ENCODE assay signal across 12 cellular contexts in the genomic region with DNA sequence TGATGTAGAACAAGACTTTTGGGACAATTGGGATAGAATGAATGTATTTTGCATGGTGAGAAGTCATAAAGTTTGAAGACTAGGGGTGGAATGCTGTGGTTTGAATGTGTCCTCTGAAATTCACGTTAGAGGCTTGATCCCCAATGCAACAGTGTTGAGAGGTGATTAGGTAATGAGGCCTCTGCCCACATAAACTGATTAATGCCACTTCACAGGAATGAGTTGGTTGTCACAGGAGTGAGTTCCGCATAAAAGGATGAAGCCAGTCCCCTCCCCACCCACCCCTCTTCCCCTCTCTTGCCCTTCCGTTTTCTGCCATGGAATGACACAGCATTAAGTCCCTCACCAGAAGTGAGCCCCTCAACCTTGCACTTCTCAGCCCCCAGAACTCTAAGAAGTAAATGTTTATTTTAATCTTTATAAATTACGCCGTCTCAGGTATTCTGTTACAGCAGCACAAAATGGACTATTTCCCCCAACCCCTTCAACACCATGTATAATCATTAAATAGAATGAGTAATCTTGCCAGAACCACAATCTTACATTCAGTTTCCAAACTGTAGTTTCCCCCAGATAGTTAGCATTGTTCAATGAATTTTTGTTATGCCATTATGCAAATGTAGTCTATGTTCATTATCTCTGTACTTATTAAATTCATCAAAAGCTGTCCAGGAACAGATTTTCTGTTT. TPM values are rescaled to one million over a fixed set of nuclear protein-coding genes. Genes with fewer than 3 reads are reported as not detected.
DNase-seq lines count a peak whose midpoint lies in the region; ATAC-seq lines count a peak whose summit lies in the region.
"Had no signal": no experiment of that assay in that cellular context is flagged by ENCODE, and none has a peak within 500 bp of the region (broad histone marks: within the 10 kb centered on the region; RNA-seq: fewer than 3 reads in every experiment).

No MANE protein-coding gene starts in this region.

- no peaks in the 10 kb centered on the region for H3K9me3 Mint-ChIP-seq in activated CD4-positive, alpha-beta T cell treated with anti-CD3 and anti-CD28 coated beads for 36 hours (ENCODE audit: low read depth)
- H3K9me3 Mint-ChIP-seq in stimulated activated effector memory CD8-positive, alpha-beta T cell treated with anti-CD3 and anti-CD28 coated beads, Interleukin-12 subunit alpha, Interleukin-12 subunit beta, amount 100 ng/mL, for 72 hours = no peaks in the 10 kb centered on the region
- H3K9me3 Mint-ChIP-seq in activated CD4-positive, alpha-beta T cell treated with anti-CD3 and anti-CD28 coated beads, Interleukin-2, amount 10 ng/mL, durations not matched to agents 24 days and 14 days = no peaks in the 10 kb centered on the region
- H3K9me3 Mint-ChIP-seq: naive thymus-derived CD8-positive, alpha-beta T cell had no signal

- CTCF ChIA-PET in activated CD4-positive, alpha-beta T cell treated with anti-CD3 and anti-CD28 coated beads for 36 hours (lab: Charles Lee) = interaction anchor here (1.1 to 1.7 kb wide), 4 partner anchors 57 to 397 kb away, joined by 3 to 10 read pairs (median 4); no protein-coding TSS in a partner anchor

- peak; percentile 59 for ATAC-seq in activated CD4-positive, alpha-beta T cell treated with anti-CD3 and anti-CD28 coated beads for 36 hours
- peak; percentile 61 for ATAC-seq in HG02588 (IDR thresholded peaks at IDR 0.05; ENCODE audit: unreplicated experiment)
- peak; percentile 74 for ATAC-seq in HG03571 (IDR thresholded peaks at IDR 0.05; ENCODE audit: unreplicated experiment)
- ATAC-seq in stimulated activated effector memory CD8-positive, alpha-beta T cell treated with anti-CD3 and anti-CD28 coated beads, Interleukin-12 subunit alpha, Interleukin-12 subunit beta, amount 100 ng/mL, for 72 hours = peak; percentile 46
- ATAC-seq: naive thymus-derived CD8-positive, alpha-beta T cell had no signal

- POLR2A ChIA-PET in activated CD4-positive, alpha-beta T cell treated with anti-CD3 and anti-CD28 coated beads for 36 hours (lab: Charles Lee) = no interaction called here

- H3K4me1 Mint-ChIP-seq in activated CD4-positive, alpha-beta T cell treated with anti-CD3 and anti-CD28 coated beads for 36 hours = peaks cover 26% of the 10 kb centered on the region
- peaks cover 6% of the 10 kb centered on the region for H3K4me1 Mint-ChIP-seq in stimulated activated effector memory CD8-positive, alpha-beta T cell treated with anti-CD3 and anti-CD28 coated beads, Interleukin-12 subunit alpha, Interleukin-12 subunit beta, amount 100 ng/mL, for 72 hours
- H3K4me1 Mint-ChIP-seq in activated CD4-positive, alpha-beta T cell treated with anti-CD3 and anti-CD28 coated beads, Interleukin-2, amount 10 ng/mL, durations not matched to agents 24 days and 14 days = peaks cover 17% of the 10 kb centered on the region

- DNase-seq in activated CD4-positive, alpha-beta T cell treated with anti-CD3 and anti-CD28 coated beads for 36 hours = no peak
- DNase-seq in activated CD4-positive, alpha-beta T cell treated with anti-CD3 and anti-CD28 coated beads, Interleukin-2, amount 50 U/mL, for 4 hours = no peak
- DNase-seq in stimulated activated effector memory CD8-positive, alpha-beta T cell treated with anti-CD3 and anti-CD28 coated beads, Interleukin-12 subunit alpha, Interleukin-12 subunit beta, amount 100 ng/mL, for 72 hours (ENCODE audit: low spot score in 2 of 2) = no peak
- DNase-seq in T1000 (lab: John Stamatoyannopoulos, UW) (no peak), DMS53 treated with DMSO at 0.1 percent for 48 hours (lab: John Stamatoyannopoulos, UW; ENCODE audit: unreplicated experiment) (no peak)
- no peak for DNase-seq in activated CD4-positive, alpha-beta T cell treated with anti-CD3 and anti-CD28 coated beads, Interleukin-2, amount 10 ng/mL, durations not matched to agents 24 days and 14 days
- DNase-seq: DMS153; effector CD8-positive, alpha-beta T cell; naive thymus-derived CD8-positive, alpha-beta T cell; RPMI8226 had no signal

- intact Hi-C loops in activated CD4-positive, alpha-beta T cell treated with anti-CD3 and anti-CD28 coated beads for 36 hours (cut with DNase I, micrococcal nuclease) = loop anchor here (5.0 to 10.0 kb wide), 3 partner anchors 396 to 1439 kb away; no protein-coding TSS in a partner anchor
- intact Hi-C loops in activated CD4-positive, alpha-beta T cell treated with anti-CD3 and anti-CD28 coated beads, Interleukin-2, amount 10 ng/mL, durations not matched to agents 24 days and 14 days (cut with micrococcal nuclease) = loop anchor here (5.0 kb wide), 1 partner anchor 1441 kb away; no protein-coding TSS in a partner anchor

- H3K27me3 Mint-ChIP-seq in activated CD4-positive, alpha-beta T cell treated with anti-CD3 and anti-CD28 coated beads for 36 hours = no peaks in the 10 kb centered on the region
- H3K27me3 Mint-ChIP-seq in activated CD4-positive, alpha-beta T cell treated with anti-CD3 and anti-CD28 coated beads, Interleukin-2, amount 10 ng/mL, durations not matched to agents 24 days and 14 days = peaks cover 2% of the 10 kb centered on the region

- H3K27ac Mint-ChIP-seq in activated CD4-positive, alpha-beta T cell treated with anti-CD3 and anti-CD28 coated beads for 36 hours = no peak overlapping the region
- no peak overlapping the region for H3K27ac Mint-ChIP-seq in stimulated activated effector memory CD8-positive, alpha-beta T cell treated with anti-CD3 and anti-CD28 coated beads, Interleukin-12 subunit alpha, Interleukin-12 subunit beta, amount 100 ng/mL, for 72 hours
- H3K27ac Mint-ChIP-seq in activated CD4-positive, alpha-beta T cell treated with anti-CD3 and anti-CD28 coated beads, Interleukin-2, amount 10 ng/mL, durations not matched to agents 24 days and 14 days = no peak overlapping the region

- H3K4me3 Mint-ChIP-seq in activated CD4-positive, alpha-beta T cell treated with anti-CD3 and anti-CD28 coated beads for 36 hours = no peak overlapping the region
- no peak overlapping the region for H3K4me3 Mint-ChIP-seq in stimulated activated effector memory CD8-positive, alpha-beta T cell treated with anti-CD3 and anti-CD28 coated beads, Interleukin-12 subunit alpha, Interleukin-12 subunit beta, amount 100 ng/mL, for 72 hours
- H3K4me3 Mint-ChIP-seq in activated CD4-positive, alpha-beta T cell treated with anti-CD3 and anti-CD28 coated beads, Interleukin-2, amount 10 ng/mL, durations not matched to agents 24 days and 14 days = no peak overlapping the region
- H3K4me3 Mint-ChIP-seq: naive thymus-derived CD8-positive, alpha-beta T cell had no signal

- H3K36me3 Mint-ChIP-seq in activated CD4-positive, alpha-beta T cell treated with anti-CD3 and anti-CD28 coated beads for 36 hours (ENCODE audit: low read depth) = peaks cover 3% of the 10 kb centered on the region
- peaks cover 3% of the 10 kb centered on the region for H3K36me3 Mint-ChIP-seq in stimulated activated effector memory CD8-positive, alpha-beta T cell treated with anti-CD3 and anti-CD28 coated beads, Interleukin-12 subunit alpha, Interleukin-12 subunit beta, amount 100 ng/mL, for 72 hours
- H3K36me3 Mint-ChIP-seq in activated CD4-positive, alpha-beta T cell treated with anti-CD3 and anti-CD28 coated beads, Interleukin-2, amount 10 ng/mL, durations not matched to agents 24 days and 14 days (ENCODE audit: low read depth) = peaks cover 4% of the 10 kb centered on the region
- H3K36me3 Mint-ChIP-seq: naive thymus-derived CD8-positive, alpha-beta T cell had no signal

RNA-seq across cellular contexts. Expression of gene MMAA, which starts 5.5 kb away (rescaled TPM):
- 10 to 100 TPM; 19.2 to 20.8 TPM for total RNA-seq in activated CD4-positive, alpha-beta T cell treated with anti-CD3 and anti-CD28 coated beads for 36 hours
- 18.9 and 19.5 TPM in 2 replicates for total RNA-seq in activated CD4-positive, alpha-beta T cell treated with anti-CD3 and anti-CD28 coated beads, Interleukin-2, amount 10 ng/mL, durations not matched to agents 24 days and 14 days
